Comparison of ENCODE assay signal across 8 cellular contexts in the genomic region with DNA sequence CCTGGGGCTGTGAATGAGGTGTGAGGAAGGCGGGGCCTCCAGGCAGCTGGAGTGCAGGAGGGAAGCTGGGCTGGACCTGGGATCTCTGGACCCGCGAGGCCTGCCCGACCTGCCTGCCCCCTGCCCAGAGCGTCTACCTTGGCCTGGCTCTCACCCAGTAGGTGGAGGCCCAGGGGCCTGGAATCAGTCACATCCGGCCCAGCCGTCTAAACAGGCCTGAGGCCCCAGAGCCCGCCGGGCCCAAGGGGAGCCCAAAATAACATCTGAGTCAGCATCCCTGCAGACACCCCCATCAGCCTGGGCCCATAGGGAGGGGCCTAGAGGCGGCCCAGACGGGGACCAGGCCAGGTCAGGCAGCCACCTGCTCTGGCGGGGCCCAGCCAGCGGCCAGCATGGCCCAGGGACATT. TPM values are rescaled to one million over a fixed set of nuclear protein-coding genes. Genes with fewer than 3 reads are reported as not detected.
DNase-seq lines count a peak whose midpoint lies in the region; ATAC-seq and TF ChIP-seq lines count a peak whose summit lies in the region.

No MANE protein-coding gene starts in this region.

- H4K20me1 ChIP-seq in osteoblast (ENCODE audit: insufficient read depth, low read length): no peaks in the 10 kb centered on the region

- H3K9me3 ChIP-seq in osteoblast (ENCODE audit: low read depth, low read length) (no peaks in the 10 kb centered on the region), left lung (no peaks in the 10 kb centered on the region)

- H2AFZ ChIP-seq in osteoblast (ENCODE audit: low read length): no peak overlapping the region

- H3K27ac ChIP-seq in osteoblast (ENCODE audit: low read depth, low read length) (peak overlapping the region; percentile 2), left lung (no peak overlapping the region)

- no peak overlapping the region for H3K4me2 ChIP-seq in osteoblast (ENCODE audit: insufficient read depth, low read length)

- no peak for TF ChIP-seq CTCF in osteoblast (IDR thresholded peaks at IDR 0.05; ENCODE audit: extremely low read depth, low read depth, low read length)
- no peak for TF ChIP-seq CTCF in left lung (IDR thresholded peaks at IDR 0.05)

- H3K4me1 ChIP-seq in osteoblast (ENCODE audit: insufficient read depth, low read length): peaks cover 15% of the 10 kb centered on the region
- no peaks in the 10 kb centered on the region for H3K4me1 ChIP-seq in left lung

- DNase-seq in NOMO-1 treated with DMSO at 0.1 percent for 48 hours (lab: John Stamatoyannopoulos, UW; ENCODE audit: unreplicated experiment) (peak; percentile 87), osteoblast (ENCODE audit: insufficient read length, low spot score, missing footprints) (peak; percentile 98), left lung (no peak), pons (ENCODE audit: low spot score) (no peak), hypothalamus (lab: John Stamatoyannopoulos, UW) (no peak), inferior parietal cortex (ENCODE audit: extremely low spot score) (no peak)

- peak; percentile 94 for ATAC-seq in GM18909 (IDR thresholded peaks at IDR 0.05; ENCODE audit: poor library complexity, unreplicated experiment)
- peak; percentile 95 for ATAC-seq in HG02642 (IDR thresholded peaks at IDR 0.05; ENCODE audit: poor library complexity, unreplicated experiment)
- no peak for ATAC-seq in left lung

- H3K36me3 ChIP-seq in osteoblast (ENCODE audit: insufficient read depth, low read length) (no peaks in the 10 kb centered on the region), left lung (no peaks in the 10 kb centered on the region)

- H3K27me3 ChIP-seq in osteoblast (ENCODE audit: insufficient read depth, low read length): no peaks in the 10 kb centered on the region
- no peaks in the 10 kb centered on the region for H3K27me3 ChIP-seq in left lung

- intact Hi-C loops in left lung (cut with DNase I): no loop called here

- H3K4me3 ChIP-seq in osteoblast (ENCODE audit: insufficient read depth, low read length) (no peak overlapping the region), left lung (no peak overlapping the region)

- H3K79me2 ChIP-seq in osteoblast (ENCODE audit: insufficient read depth, low read length): no peaks in the 10 kb centered on the region

RNA-seq across cellular contexts. Expression of gene ELN, which starts 15.1 kb away (rescaled TPM):
- total RNA-seq in osteoblast: 69.1 and 113 TPM in 2 replicates
- 100 to 1,000 TPM; 202 to 673 TPM for total RNA-seq in left lung

Comparison
In these comparisons a context has a peak if more than half of its experiments do, and no peak if none do; other contexts are left out.
1. DNase-seq: peak in NOMO-1 treated with DMSO at 0.1 percent for 48 hours (single experiment) and osteoblast (single experiment); none in left lung (0 of 2), pons (single experiment), hypothalamus (0 of 51) and inferior parietal cortex (single experiment).